23 cellular contexts compared by ENCODE assay signal in genomic region chr12:38367506-38367905, GRCh38.
"Had no signal": no experiment of that assay in that cellular context is flagged by ENCODE, and none has a peak within 500 bp of the region (broad histone marks: within the 10 kb centered on the region; RNA-seq: fewer than 3 reads in every experiment).

No MANE protein-coding gene starts in this region.

- H3K27ac ChIP-seq: stomach, suprapubic skin, testis, thoracic aorta, thyroid gland, tibial artery, tibial nerve, transverse colon, upper lobe of left lung, upper lobe of right lung, uterus, vagina had no signal

- H3K4me1 ChIP-seq: stomach, suprapubic skin, testis, thyroid gland, tibial artery, tibial nerve, transverse colon, upper lobe of left lung, upper lobe of right lung, uterus, vagina had no signal

- H3K36me3 ChIP-seq: stomach, suprapubic skin, thoracic aorta, thyroid gland, tibial artery, tibial nerve, transverse colon, upper lobe of left lung, upper lobe of right lung, uterus, vagina had no signal

- H3K4me3 ChIP-seq: stomach, suprapubic skin, testis, thoracic aorta, thyroid gland, tibial artery, tibial nerve, transverse colon, upper lobe of left lung, upper lobe of right lung, uterus, vagina had no signal

- H3K9me3 ChIP-seq: stomach, suprapubic skin, testis, thoracic aorta, thyroid gland, tibial artery, tibial nerve, transverse colon, upper lobe of left lung, upper lobe of right lung, uterus, vagina had no signal

- DNase-seq: stimulated activated CD4-positive, alpha-beta T cell treated with anti-CD3 and anti-CD28 coated beads, Interleukin-2, amount 100 ng/mL, for 48 hours; stimulated activated CD4-positive, alpha-beta T cell treated with anti-CD3 and anti-CD28 coated beads, Interleukin-4, amount 100 ng/mL, for 1 hour; stimulated activated CD4-positive, alpha-beta T cell treated with anti-CD3 and anti-CD28 coated beads, Interleukin-4, amount 100 ng/mL, for 24 hours; stimulated activated CD4-positive, alpha-beta T cell treated with anti-CD3 and anti-CD28 coated beads, Interleukin-4, amount 100 ng/mL, for 4 hours; stimulated activated CD8-positive, alpha-beta memory T cell treated with anti-CD3 and anti-CD28 coated beads, Interleukin-4, amount 100 ng/mL, for 48 hours; stimulated activated naive B cell treated with anti-CD40 and anti-IgM and Interleukin-4, amounts not matched to agents 10 μg/mL and 1 μg/mL and 100 μg/mL, for 72 hours; stimulated activated naive CD4-positive, alpha-beta T cell; stimulated activated naive CD4-positive, alpha-beta T cell treated with Interleukin-2 at 50 U/mL for 16 hours; stimulated activated naive CD8-positive, alpha-beta T cell treated with anti-CD3 and anti-CD28 coated beads, Interleukin-15, amount 100 ng/mL, for 72 hours; stimulated activated naive CD8-positive, alpha-beta T cell treated with anti-CD3 and anti-CD28 coated beads, Interleukin-15, Interleukin-2, amounts not matched to agents 100 U/mL and 50 U/mL, for 24 hours; stomach; substantia nigra; testis; thyroid gland; tibial artery; transverse colon; upper lobe of left lung; upper lobe of right lung; uterus had no signal

- H3K27me3 ChIP-seq: stomach, suprapubic skin, testis, thyroid gland, tibial artery, tibial nerve, transverse colon, upper lobe of left lung, upper lobe of right lung, uterus, vagina had no signal
